ENCODE assay signal across 9 cellular contexts in the genomic region with DNA sequence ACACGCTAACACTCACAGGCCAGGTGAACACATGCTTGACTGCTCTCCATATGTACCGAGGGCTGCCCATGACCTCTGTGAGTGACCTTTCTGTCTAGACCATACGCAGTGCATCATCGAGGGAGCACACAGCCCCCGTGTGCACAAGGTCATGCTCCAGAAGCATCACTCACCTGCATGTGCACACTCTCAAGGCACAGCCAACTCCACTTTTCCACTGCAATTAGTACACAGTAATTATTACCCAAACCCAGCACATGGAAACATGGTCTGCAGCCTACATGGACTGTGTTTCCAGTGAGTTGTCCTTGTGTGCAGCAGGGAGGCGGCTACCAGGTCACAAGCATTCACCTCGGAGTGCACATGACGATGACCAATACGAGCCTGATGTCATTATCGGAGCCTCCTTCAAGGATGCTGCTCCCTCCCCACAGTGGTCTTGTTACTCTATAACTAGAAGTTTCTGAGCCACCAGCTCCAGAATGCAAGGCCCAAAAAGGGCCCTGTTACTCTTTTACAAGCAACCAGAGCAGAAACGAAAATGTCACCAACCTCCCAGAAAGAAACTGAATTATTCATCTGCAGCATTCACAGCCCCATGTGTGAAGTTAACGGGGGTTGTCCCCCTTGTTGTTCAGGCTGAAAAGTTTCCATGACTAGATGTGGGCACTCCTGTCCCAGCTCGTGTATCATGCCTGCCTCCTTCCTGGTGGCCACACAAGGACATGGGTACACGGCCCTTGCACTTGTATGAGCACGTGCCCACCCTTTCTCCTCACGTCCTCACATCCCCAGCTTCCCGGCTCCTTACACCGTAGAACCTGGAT. TPM values are rescaled to one million over a fixed set of nuclear protein-coding genes. Genes with fewer than 3 reads are reported as not detected.
DNase-seq lines count a peak whose midpoint lies in the region; ATAC-seq, FAIRE-seq and TF ChIP-seq lines count a peak whose summit lies in the region.
"Had no signal": no experiment of that assay in that cellular context is flagged by ENCODE, and none has a peak within 500 bp of the region (broad histone marks: within the 10 kb centered on the region; RNA-seq: fewer than 3 reads in every experiment).

No MANE protein-coding gene starts in this region.

- H3K4me3 ChIP-seq in OCI-LY7 (ENCODE audit: low read depth, low read length, poor library complexity, severe bottlenecking) (no peak overlapping the region), Caco-2 (ENCODE audit: low read depth, low read length) (no peak overlapping the region), GM23248 (no peak overlapping the region), esophagus muscularis mucosa (no peak overlapping the region)
- H3K4me3 ChIP-seq: suprapubic skin had no signal

- CTCF ChIA-PET in OCI-LY7 (lab: Charles Lee; ENCODE audit: unreplicated experiment) = no interaction called here
- CTCF ChIA-PET in Caco-2 (lab: Charles Lee) = no interaction called here

- no peaks in the 10 kb centered on the region for H3F3A ChIP-seq in GM23248 (ENCODE audit: insufficient read depth)

- no peak overlapping the region for H3K27ac ChIP-seq in OCI-LY7 (ENCODE audit: low read depth, low read length, poor library complexity, severe bottlenecking)
- H3K27ac ChIP-seq in GM23248 = no peak overlapping the region
- no peak overlapping the region for H3K27ac ChIP-seq in esophagus muscularis mucosa (replicated peaks in 1 of 4)
- H3K27ac ChIP-seq: suprapubic skin had no signal

- peak overlapping the region in 6 of 8 donors; percentile 20 to 79 (median 69) for H3K4me3 Mint-ChIP-seq in naive B cell
- no peak overlapping the region for H3K4me3 Mint-ChIP-seq in Caco-2 (ENCODE audit: unreplicated experiment)

- H3K9me3 Mint-ChIP-seq in naive B cell (no peaks in the 10 kb centered on the region), Caco-2 (ENCODE audit: unreplicated experiment) (no peaks in the 10 kb centered on the region)

- TF ChIP-seq EP300 in esophagus muscularis mucosa (IDR thresholded peaks at IDR 0.05) = no peak

- H3K27me3 ChIP-seq in Caco-2 (replicated peaks; ENCODE audit: control insufficient read depth, insufficient read depth, low read length) (no peaks in the 10 kb centered on the region), GM23248 (replicated peaks; ENCODE audit: insufficient read depth) (peaks cover 7% of the 10 kb centered on the region), esophagus muscularis mucosa (no peaks in the 10 kb centered on the region)
- H3K27me3 ChIP-seq: suprapubic skin had no signal

- H3K27me3 Mint-ChIP-seq in naive B cell = no peaks in the 10 kb centered on the region
- no peaks in the 10 kb centered on the region for H3K27me3 Mint-ChIP-seq in Caco-2 (ENCODE audit: insufficient read depth, unreplicated experiment)

- no peak overlapping the region for H2AFZ ChIP-seq in OCI-LY7 (ENCODE audit: low read length)
- H2AFZ ChIP-seq in GM23248 = no peak overlapping the region

- no peak for TF ChIP-seq POLR2A in GM12891 (IDR thresholded peaks at IDR 0.05; ENCODE audit: low read depth, low read length)
- no peak for TF ChIP-seq POLR2A in esophagus muscularis mucosa (IDR thresholded peaks at IDR 0.05; ENCODE audit: low read depth)

- 75 to 77% methylated on average over 18 of the region's 18 CpGs for WGBS in GM23248 (ENCODE audit: low coverage in 1 of 2, low lambda C conversion rate in 2 of 2, missing lambda C conversion rate in 2 of 2), 2 experiments
- WGBS in esophagus muscularis mucosa = 83% methylated on average over 16 of the region's 18 CpGs

- intact Hi-C loops in OCI-LY7 (cut with micrococcal nuclease; ENCODE audit: unreplicated experiment) = no loop called here
- intact Hi-C loops in Caco-2 (cut with micrococcal nuclease; ENCODE audit: unreplicated experiment) = no loop called here
- intact Hi-C loops in esophagus muscularis mucosa (cut with DNase I) = no loop called here

- BruUV-seq in OCI-LY7 (replicated peaks; lab: Mats Ljungman, UMichigan) (no TSS peak), Caco-2 (replicated peaks; lab: Mats Ljungman, UMichigan) (no TSS peak)

- H3K4me1 ChIP-seq in OCI-LY7 (ENCODE audit: insufficient read depth, low read length, poor library complexity, severe bottlenecking) (peaks cover 65% of the 10 kb centered on the region), Caco-2 (no peaks in the 10 kb centered on the region), GM23248 (ENCODE audit: insufficient read depth) (no peaks in the 10 kb centered on the region), esophagus muscularis mucosa (no peaks in the 10 kb centered on the region)

- TF ChIP-seq CTCF in OCI-LY7 (conservative IDR thresholded peaks at IDR 0.05; ENCODE audit: low read length) (no peak), Caco-2 (IDR thresholded peaks at IDR 0.05; ENCODE audit: insufficient read depth in 1 of 2, low read depth in 1 of 2, low read length in 1 of 2, severe bottlenecking in 1 of 2, unreplicated experiment in 1 of 2) (no peak), esophagus muscularis mucosa (IDR thresholded peaks at IDR 0.05) (no peak)

- H3K79me2 ChIP-seq in OCI-LY7 (ENCODE audit: insufficient read depth, low read depth, low read length) (no peaks in the 10 kb centered on the region), GM23248 (ENCODE audit: insufficient read depth) (no peaks in the 10 kb centered on the region)

- H3K9me2 ChIP-seq in OCI-LY7 (ENCODE audit: insufficient read depth, low read length) = no peaks in the 10 kb centered on the region
- H3K9me2 ChIP-seq in GM23248 (ENCODE audit: insufficient read depth) = no peaks in the 10 kb centered on the region

- peak overlapping the region; percentile 43 for H3K4me2 ChIP-seq in OCI-LY7 (ENCODE audit: low read length)
- no peak overlapping the region for H3K4me2 ChIP-seq in GM23248 (ENCODE audit: unreplicated experiment)

- POLR2A ChIA-PET in OCI-LY7 (lab: Charles Lee) = no interaction called here
- POLR2A ChIA-PET in Caco-2 (lab: Charles Lee) = no interaction called here

- H4K20me1 ChIP-seq in OCI-LY7 (ENCODE audit: insufficient read depth, low read length) (no peaks in the 10 kb centered on the region), GM23248 (ENCODE audit: insufficient read depth) (no peaks in the 10 kb centered on the region)

- FAIRE-seq in GM12891 (lab: Jason Lieb, UNC) = peak; percentile 97

- H3K36me3 Mint-ChIP-seq in naive B cell (no peaks in the 10 kb centered on the region), Caco-2 (ENCODE audit: insufficient read depth, unreplicated experiment) (no peaks in the 10 kb centered on the region)

- DNase-seq in GM12891 (ENCODE audit: insufficient read length, low spot score) (no peak), OCI-LY7 (ENCODE audit: low spot score) (no peak), naive B cell (no peak), Caco-2 (no peak), GM23248 (no peak), esophagus muscularis mucosa (ENCODE audit: extremely low spot score) (no peak), retina (no peak)

- H3K27ac Mint-ChIP-seq in naive B cell = peak overlapping the region; percentile 76 to 96 (median 89)
- no peak overlapping the region for H3K27ac Mint-ChIP-seq in Caco-2 (ENCODE audit: unreplicated experiment)

- peaks cover 86 to 97% (median 95%) of the 10 kb centered on the region in 3 donors for H3K4me1 Mint-ChIP-seq in naive B cell
- H3K4me1 Mint-ChIP-seq in Caco-2 (ENCODE audit: low read depth, unreplicated experiment) = no peaks in the 10 kb centered on the region

- H3K36me3 ChIP-seq in OCI-LY7 (ENCODE audit: insufficient read depth, low read length) = no peaks in the 10 kb centered on the region
- H3K36me3 ChIP-seq in Caco-2 (ENCODE audit: control insufficient read depth, insufficient read depth, low read length) = no peaks in the 10 kb centered on the region
- no peaks in the 10 kb centered on the region for H3K36me3 ChIP-seq in GM23248 (ENCODE audit: low read depth)
- H3K36me3 ChIP-seq in esophagus muscularis mucosa = no peaks in the 10 kb centered on the region
- H3K36me3 ChIP-seq: suprapubic skin had no signal

- peak; percentile 72 for ATAC-seq in GM21619 (IDR thresholded peaks at IDR 0.05; ENCODE audit: unreplicated experiment)
- ATAC-seq in naive B cell (ENCODE audit: low read depth in 2 of 2) = peak; percentile 25 to 36

- H3K9me3 ChIP-seq in OCI-LY7 (ENCODE audit: low read length) (no peaks in the 10 kb centered on the region), Caco-2 (no peaks in the 10 kb centered on the region), GM23248 (ENCODE audit: low read depth) (no peaks in the 10 kb centered on the region), esophagus muscularis mucosa (no peaks in the 10 kb centered on the region)
- H3K9me3 ChIP-seq: suprapubic skin had no signal

- in situ Hi-C loops in GM23248 (cut with MboI) = no loop called here

- H3K9ac ChIP-seq in GM23248 = no peak overlapping the region

TF ChIP-seq in GM12891, 5 proteins besides CTCF, POLR2A, EP300 and RAD21:
- peak; percentile 36; the same call in 1 of the 2 replicates for TF ChIP-seq POLR2AphosphoS5 (IDR thresholded peaks at IDR 0.05; ENCODE audit: low read depth, low read length)
- peak; percentile 49; the same call in 1 of the 2 replicates for TF ChIP-seq TAF1 (IDR thresholded peaks at IDR 0.05; ENCODE audit: low read depth, low read length)
- TF ChIP-seq POU2F2 (IDR thresholded peaks at IDR 0.05; ENCODE audit: low read depth, low read length) = peak; percentile 75; the same call in 1 of the 2 replicates
- TF ChIP-seq PAX5 (IDR thresholded peaks at IDR 0.05; ENCODE audit: insufficient read depth, low read length, severe bottlenecking) = no peak
- TF ChIP-seq SPI1 (IDR thresholded peaks at IDR 0.05; ENCODE audit: low read depth, low read length) = no peak

RNA-seq across cellular contexts. Expression of a gene that starts 31.2 kb away (rescaled TPM):
- polyA plus RNA-seq in GM12891 (2012; ENCODE audit: low read depth, missing spikeins) = 42.2 TPM
- total RNA-seq in OCI-LY7 (2014; rRNA removed; shearing (Covaris generic)) = 28.5 and 33.7 TPM in 2 replicates
- total RNA-seq in OCI-LY7 (2022) = 52.8 and 60.5 TPM in 2 replicates
- polyA plus RNA-seq in naive B cell (ENCODE audit: low read depth in 6 of 6) = 10 to 100 TPM; 13.4 to 38.2 (median 21.5) TPM
- total RNA-seq in Caco-2 (2022) = 16.0 and 17.1 TPM in 2 replicates
- total RNA-seq in GM23248 (2014; rRNA removed; shearing (Covaris generic)) = 0.11 and 1.3 TPM in 2 replicates
- polyA plus RNA-seq in GM23248 (2016; fragmentation: Nextera tagmentation; extraction: Ambion mirVana) = 0.11 and 0.25 TPM in 2 replicates
- 10 to 100 TPM in 3 of 4 donors, 1 to 10 TPM in 1; 7.9 to 14.1 (median 10.6) TPM for total RNA-seq in esophagus muscularis mucosa
